In genomic region chr15:67100808-67101581, GRCh38 we compare ENCODE assay signal across 8 cellular contexts. TPM values are rescaled to one million over a fixed set of nuclear protein-coding genes. Genes with fewer than 3 reads are reported as not detected.
DNase-seq lines count a peak whose midpoint lies in the region; ATAC-seq and TF ChIP-seq lines count a peak whose summit lies in the region.

No MANE protein-coding gene starts in this region.

- no peaks in the 10 kb centered on the region for H3K27me3 ChIP-seq in tibial nerve

- H3K27me3 Mint-ChIP-seq in activated naive CD4-positive, alpha-beta T cell treated with anti-CD3 and anti-CD28 coated beads, Interleukin-2, amount 10 ng/mL, durations not matched to agents 7 days and 5 days: no peaks in the 10 kb centered on the region

- peaks cover 42% of the 10 kb centered on the region for H3K4me1 Mint-ChIP-seq in activated naive CD4-positive, alpha-beta T cell treated with anti-CD3 and anti-CD28 coated beads, Interleukin-2, amount 10 ng/mL, durations not matched to agents 7 days and 5 days

- no peak overlapping the region for H3K27ac Mint-ChIP-seq in activated naive CD4-positive, alpha-beta T cell treated with anti-CD3 and anti-CD28 coated beads, Interleukin-2, amount 10 ng/mL, durations not matched to agents 7 days and 5 days

- H3K4me3 ChIP-seq in tibial nerve: no peak overlapping the region

- DNase-seq in activated CD4-positive, CD25-positive, alpha-beta regulatory T cell (lab: John Stamatoyannopoulos, UW): no peak
- peak; percentile 63 for DNase-seq in activated naive CD4-positive, alpha-beta T cell treated with anti-CD3 and anti-CD28 coated beads, Interleukin-2, amount 10 ng/mL, durations not matched to agents 7 days and 5 days
- peak; percentile 77 for DNase-seq in stimulated activated naive CD4-positive, alpha-beta T cell treated with Interleukin-2 at 50 U/mL for 16 hours (lab: John Stamatoyannopoulos, UW)
- DNase-seq in tibial nerve (ENCODE audit: low spot score in 2 of 2) (no peak), SHP77 treated with DMSO at 0.1 percent for 48 hours (lab: John Stamatoyannopoulos, UW) (no peak), ecto neural progenitor cell (ENCODE audit: low spot score) (no peak)

- no peaks in the 10 kb centered on the region for H3K9me3 ChIP-seq in tibial nerve

- peak overlapping the region in 2 of 4 donors; percentile 21 to 64 for H3K27ac ChIP-seq in tibial nerve

- peaks cover 0 to 90% (median 53%) of the 10 kb centered on the region in 4 donors for H3K4me1 ChIP-seq in tibial nerve

- WGBS in tibial nerve, 2 donors: 82 to 86% methylated on average over 7 of the region's 7 CpGs

- no peaks in the 10 kb centered on the region for H3K9me3 Mint-ChIP-seq in activated naive CD4-positive, alpha-beta T cell treated with anti-CD3 and anti-CD28 coated beads, Interleukin-2, amount 10 ng/mL, durations not matched to agents 7 days and 5 days

- CTCF ChIA-PET in activated naive CD4-positive, alpha-beta T cell treated with anti-CD3 and anti-CD28 coated beads, Interleukin-2, amount 10 ng/mL, durations not matched to agents 7 days and 5 days (lab: Charles Lee): interaction anchor here (0.8 to 2.5 kb wide), 14 partner anchors 8 to 80 kb away, joined by 3 to 10 read pairs (median 4); partner anchors contain the start of gene SMAD3

- peaks cover 59% of the 10 kb centered on the region for H3K36me3 Mint-ChIP-seq in activated naive CD4-positive, alpha-beta T cell treated with anti-CD3 and anti-CD28 coated beads, Interleukin-2, amount 10 ng/mL, durations not matched to agents 7 days and 5 days

- no peak for TF ChIP-seq POLR2A in tibial nerve (IDR thresholded peaks at IDR 0.05)

- no peaks in the 10 kb centered on the region for H3K36me3 ChIP-seq in tibial nerve

- TF ChIP-seq EP300 in tibial nerve (IDR thresholded peaks at IDR 0.05): no peak

- ATAC-seq in activated CD4-positive, CD25-positive, alpha-beta regulatory T cell treated with anti-CD3 and anti-CD28 coated beads, Interleukin-2, amount 50 U/mL, for 24 hours: peak; percentile 75 to 81
- peak; percentile 62 for ATAC-seq in HG03135 (IDR thresholded peaks at IDR 0.05; ENCODE audit: unreplicated experiment)

- H3K4me3 Mint-ChIP-seq in activated naive CD4-positive, alpha-beta T cell treated with anti-CD3 and anti-CD28 coated beads, Interleukin-2, amount 10 ng/mL, durations not matched to agents 7 days and 5 days: no peak overlapping the region

- no peak for TF ChIP-seq CTCF in tibial nerve (IDR thresholded peaks at IDR 0.05)

RNA-seq across cellular contexts. Expression of gene SMAD3, which starts 35.6 kb away (rescaled TPM):
- 10 to 100 TPM; 36.3 to 68.6 (median 44.1) TPM for total RNA-seq in tibial nerve

Comparison
In these comparisons a context has a peak if more than half of its experiments do, and no peak if none do; other contexts are left out.
1. DNase-seq: peak in activated naive CD4-positive, alpha-beta T cell treated with anti-CD3 and anti-CD28 coated beads, Interleukin-2, amount 10 ng/mL, durations not matched to agents 7 days and 5 days (single experiment) and stimulated activated naive CD4-positive, alpha-beta T cell treated with Interleukin-2 at 50 U/mL for 16 hours (single experiment); none in activated CD4-positive, CD25-positive, alpha-beta regulatory T cell (0 of 4), tibial nerve (0 of 2), SHP77 treated with DMSO at 0.1 percent for 48 hours (single experiment) and ecto neural progenitor cell (single experiment).